ENCODE assay signal across 8 cellular contexts in the genomic region with DNA sequence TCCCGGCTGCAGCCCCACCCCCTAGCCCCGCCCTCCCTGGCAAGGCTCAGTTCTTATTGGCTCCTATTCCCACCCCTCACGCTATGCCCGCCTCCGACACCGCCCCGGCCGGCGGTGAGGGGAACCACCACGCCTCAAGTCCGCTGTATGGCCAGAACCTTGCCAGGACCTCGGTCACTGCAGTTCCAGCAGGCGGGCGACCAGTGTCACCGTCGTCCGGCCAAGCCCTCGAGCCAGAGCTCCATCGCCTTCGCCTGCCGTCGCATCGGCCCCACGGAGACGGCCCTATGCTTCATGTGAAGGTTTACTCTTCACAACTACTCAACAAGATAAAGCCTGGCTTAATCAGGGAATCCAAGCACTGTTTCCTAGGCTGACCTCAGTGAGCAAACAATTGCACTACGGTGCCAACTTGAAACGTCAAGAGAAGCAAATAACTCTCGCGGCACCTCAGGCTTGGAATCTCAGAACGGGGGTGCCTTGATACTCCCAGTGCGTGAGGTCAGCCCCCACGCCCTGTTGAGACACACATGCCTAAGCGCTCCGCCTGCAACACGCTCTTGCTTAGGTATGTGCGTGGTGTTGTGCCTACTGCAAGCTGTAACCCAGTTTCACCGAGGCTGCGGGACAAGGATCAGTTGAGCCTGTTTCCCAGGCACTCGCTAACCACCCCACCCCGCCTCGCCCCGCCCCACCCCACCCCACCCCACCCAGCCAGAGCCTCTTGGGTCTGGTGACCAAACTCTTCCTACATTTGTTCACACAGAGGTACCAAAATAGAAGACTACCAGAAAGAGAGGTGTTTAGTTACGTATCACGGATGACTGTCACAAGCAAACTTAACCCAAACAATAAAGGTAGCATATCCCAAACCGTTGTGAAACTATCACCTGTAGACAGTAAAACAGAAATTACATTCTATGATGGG. TPM values are rescaled to one million over a fixed set of nuclear protein-coding genes. Genes with fewer than 3 reads are reported as not detected.
DNase-seq lines count a peak whose midpoint lies in the region; ATAC-seq and TF ChIP-seq lines count a peak whose summit lies in the region.

No MANE protein-coding gene starts in this region.

- WGBS in ovary, 3 donors: 4 to 6% (median 5%) methylated on average over 38 to 45 of the region's 45 CpGs
- 7% methylated on average over 45 of the region's 45 CpGs for WGBS in thymus

- H3K27me3 ChIP-seq in ovary (no peaks in the 10 kb centered on the region), thymus (ENCODE audit: control insufficient read depth, insufficient read depth) (peaks cover 7% of the 10 kb centered on the region)

- peak; percentile 96 for ATAC-seq in activated naive CD8-positive, alpha-beta T cell treated with anti-CD3 and anti-CD28 coated beads, Interleukin-2, amount 10 ng/mL, durations not matched to agents 7 days and 5 days (ENCODE audit: low read depth)
- peak; percentile 99 for ATAC-seq in Right ventricle myocardium superior (ENCODE audit: poor library complexity)

- H3K36me3 ChIP-seq in ovary: no peaks in the 10 kb centered on the region
- H3K36me3 ChIP-seq in thymus (ENCODE audit: control insufficient read depth, insufficient read depth): no peaks in the 10 kb centered on the region

- H3K4me3 ChIP-seq in ovary (peak overlapping the region; percentile 82), thymus (ENCODE audit: low read length) (peak overlapping the region; percentile 57)

- H3K27me3 Mint-ChIP-seq in activated naive CD8-positive, alpha-beta T cell treated with anti-CD3 and anti-CD28 coated beads, Interleukin-2, amount 10 ng/mL, durations not matched to agents 7 days and 5 days: peaks cover 46% of the 10 kb centered on the region

- no peaks in the 10 kb centered on the region for H3K9me3 Mint-ChIP-seq in activated naive CD8-positive, alpha-beta T cell treated with anti-CD3 and anti-CD28 coated beads, Interleukin-2, amount 10 ng/mL, durations not matched to agents 7 days and 5 days

- peaks cover 12% of the 10 kb centered on the region for H3K4me1 Mint-ChIP-seq in activated naive CD8-positive, alpha-beta T cell treated with anti-CD3 and anti-CD28 coated beads, Interleukin-2, amount 10 ng/mL, durations not matched to agents 7 days and 5 days

- TF ChIP-seq POLR2A in ovary (IDR thresholded peaks at IDR 0.05): no peak

- peak overlapping the region; percentile 68 for H3K27ac Mint-ChIP-seq in activated naive CD8-positive, alpha-beta T cell treated with anti-CD3 and anti-CD28 coated beads, Interleukin-2, amount 10 ng/mL, durations not matched to agents 7 days and 5 days

- intact Hi-C loops in Right ventricle myocardium superior (cut with DNase I) (no loop called here), ovary (cut with DNase I) (no loop called here)

- H3K9me3 ChIP-seq in ovary: no peaks in the 10 kb centered on the region
- no peaks in the 10 kb centered on the region for H3K9me3 ChIP-seq in thymus (ENCODE audit: control insufficient read depth)

- peak overlapping the region; percentile 94 for H3K4me3 Mint-ChIP-seq in activated naive CD8-positive, alpha-beta T cell treated with anti-CD3 and anti-CD28 coated beads, Interleukin-2, amount 10 ng/mL, durations not matched to agents 7 days and 5 days

- no peak for TF ChIP-seq EP300 in ovary (IDR thresholded peaks at IDR 0.05)

- TF ChIP-seq CTCF in ovary (IDR thresholded peaks at IDR 0.05): peak in 1 of 3 donors; percentile 33

- H3K27ac ChIP-seq in ovary: no peak overlapping the region
- H3K27ac ChIP-seq in thymus (ENCODE audit: low read depth): peak overlapping the region; percentile 81

- DNase-seq in ELR (ENCODE audit: low read depth): peak; percentile 93
- DNase-seq in H4 (ENCODE audit: low spot score): peak; percentile 70
- peak; percentile 86 for DNase-seq in LHCN-M2 (ENCODE audit: low read depth)
- DNase-seq in SKM-1 (lab: John Stamatoyannopoulos, UW; ENCODE audit: unreplicated experiment): peak; percentile 74
- DNase-seq in activated naive CD8-positive, alpha-beta T cell treated with anti-CD3 and anti-CD28 coated beads, Interleukin-2, amount 10 ng/mL, durations not matched to agents 7 days and 5 days: peak; percentile 83
- DNase-seq in Right ventricle myocardium superior: peak; percentile 95
- DNase-seq in ovary: peak; percentile 91 to 95 (median 93)

- peaks cover 3% of the 10 kb centered on the region for H3K4me1 ChIP-seq in ovary (ENCODE audit: insufficient read depth)
- H3K4me1 ChIP-seq in thymus (ENCODE audit: control insufficient read depth, insufficient read depth, low read length): peaks cover 6% of the 10 kb centered on the region

- POLR2A ChIA-PET in activated naive CD8-positive, alpha-beta T cell treated with anti-CD3 and anti-CD28 coated beads, Interleukin-2, amount 10 ng/mL, durations not matched to agents 7 days and 5 days (lab: Charles Lee): interaction anchor here (0.7 to 1.7 kb wide), 2 partner anchors 89 to 724 kb away, joined by 3 read pairs; no protein-coding TSS in a partner anchor

- H3K36me3 Mint-ChIP-seq in activated naive CD8-positive, alpha-beta T cell treated with anti-CD3 and anti-CD28 coated beads, Interleukin-2, amount 10 ng/mL, durations not matched to agents 7 days and 5 days: no peaks in the 10 kb centered on the region

RNA-seq across cellular contexts. Expression of gene DENND2C, which starts 0.5 kb away (rescaled TPM):
- total RNA-seq in H4 (2014; rRNA removed; shearing (Covaris generic)): 0.39 and 0.62 TPM in 2 replicates
- 4.1 and 4.6 TPM in 2 replicates for total RNA-seq in LHCN-M2 (2014; rRNA removed)
- polyA plus RNA-seq in LHCN-M2 (2012): 1.1 TPM
- total RNA-seq in activated naive CD8-positive, alpha-beta T cell treated with anti-CD3 and anti-CD28 coated beads, Interleukin-2, amount 10 ng/mL, durations not matched to agents 7 days and 5 days: under 1 TPM; 0.67 to 0.96 TPM
- 2.6 TPM for total RNA-seq in Right ventricle myocardium superior
- 1 to 10 TPM; 2.2 to 3.6 (median 2.6) TPM for total RNA-seq in ovary
- polyA plus RNA-seq in ovary: 1 to 10 TPM; 1.5 to 2.9 TPM
- polyA plus RNA-seq in thymus: 2.9 TPM

RNA-seq across cellular contexts. Expression of gene AMPD1, which starts 25.0 kb away (rescaled TPM):
- total RNA-seq in H4 (2014; rRNA removed; shearing (Covaris generic)): not detected in 2 replicates
- total RNA-seq in LHCN-M2 (2014; rRNA removed) (0.11 TPM in 1 of 2 replicates, not detected in the other), Right ventricle myocardium superior (not detected), ovary (under 1 TPM in 1 of 7 donors, not detected in 6; 0.13 TPM)
- polyA plus RNA-seq in LHCN-M2 (2012): not detected
- total RNA-seq in activated naive CD8-positive, alpha-beta T cell treated with anti-CD3 and anti-CD28 coated beads, Interleukin-2, amount 10 ng/mL, durations not matched to agents 7 days and 5 days: not detected
- polyA plus RNA-seq in ovary (1 to 10 TPM in 1 of 2 donors, under 1 TPM in 1; 0.18 to 1.8 TPM), thymus (0.27 TPM)

RNA-seq across cellular contexts. Expression of gene NRAS, which starts 46.2 kb away (rescaled TPM):
- 45.0 and 52.6 TPM in 2 replicates for total RNA-seq in H4 (2014; rRNA removed; shearing (Covaris generic))
- total RNA-seq in LHCN-M2 (2014; rRNA removed): 68.9 and 72.8 TPM in 2 replicates
- 21.7 TPM for polyA plus RNA-seq in LHCN-M2 (2012)
- total RNA-seq in activated naive CD8-positive, alpha-beta T cell treated with anti-CD3 and anti-CD28 coated beads, Interleukin-2, amount 10 ng/mL, durations not matched to agents 7 days and 5 days: 10 to 100 TPM; 37.4 to 40.2 TPM
- 5.9 TPM for total RNA-seq in Right ventricle myocardium superior
- 10 to 100 TPM; 12.9 to 21.7 (median 16.4) TPM for total RNA-seq in ovary
- polyA plus RNA-seq in ovary: 10 to 100 TPM in 1 of 2 donors, 1 to 10 TPM in 1; 8.7 to 17.8 TPM
- 33.3 TPM for polyA plus RNA-seq in thymus
